ENCODE assay signal across 1 cellular context in genomic region chr11:77090373-77091111, GRCh38.
TF ChIP-seq lines count a peak whose summit lies in the region.

No MANE protein-coding gene starts in this region.

TF ChIP-seq in GM23338, 12 proteins besides CTCF, POLR2A, EP300 and RAD21 (continued from another document):
- TF ChIP-seq ETS1 (IDR thresholded peaks at IDR 0.05) (no peak), CREB1 (CRISPR knock-in tag; IDR thresholded peaks at IDR 0.05; ENCODE audit: low read depth) (no peak), STAT1 (IDR thresholded peaks at IDR 0.05; ENCODE audit: unreplicated experiment) (no peak)
